8 cellular contexts compared by ENCODE assay signal in the genomic region with DNA sequence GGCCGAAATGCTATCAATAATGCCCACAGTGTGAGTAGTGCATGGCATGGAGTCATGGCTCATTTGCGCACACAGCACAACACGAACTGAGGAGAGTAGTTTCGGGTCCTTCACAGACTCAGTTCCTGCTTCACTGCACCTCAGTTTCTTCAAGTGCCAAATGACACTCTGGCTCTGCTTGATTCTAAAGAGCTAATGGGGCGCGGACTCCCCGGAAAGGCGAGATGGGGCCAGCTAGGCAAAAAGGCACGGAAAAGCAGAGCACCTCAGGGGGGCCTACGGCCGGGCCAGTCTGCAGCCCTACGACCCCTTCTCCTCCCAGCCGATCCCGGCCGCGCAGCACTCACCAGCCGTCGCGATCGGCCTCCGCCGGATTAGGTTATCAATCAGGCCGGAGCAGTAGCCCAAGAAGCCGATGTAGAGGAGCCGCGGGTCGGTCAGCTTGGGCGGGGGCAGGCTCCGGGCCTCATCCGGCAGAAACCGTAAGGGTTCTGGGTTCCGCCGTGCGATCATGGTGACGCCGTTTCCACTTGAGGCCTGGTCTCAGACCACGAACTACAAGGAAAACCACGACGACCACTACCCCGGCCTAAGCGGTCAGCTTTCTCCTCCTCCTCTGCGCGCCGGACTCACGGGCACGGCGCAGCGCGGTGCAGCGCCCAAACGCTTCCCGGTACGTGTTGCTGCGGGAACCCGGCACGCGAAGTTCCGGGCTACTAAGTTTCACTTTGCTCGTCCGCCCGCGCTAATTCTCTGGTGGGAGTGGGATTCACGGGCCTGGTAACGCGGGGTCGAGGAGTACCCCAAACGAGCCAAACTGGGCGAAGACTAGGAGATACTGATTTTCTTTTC. TPM values are rescaled to one million over a fixed set of nuclear protein-coding genes. Genes with fewer than 3 reads are reported as not detected.
A peak's percentile ranks its signal among the peaks of the same experiment; 100 is the strongest.
DNase-seq lines count a peak whose midpoint lies in the region; ATAC-seq, FAIRE-seq and TF ChIP-seq lines count a peak whose summit lies in the region.

Gene NDUFC2 (minus strand): TSS at position 631 of the 852 bp plus-strand sequence. CDS start 118 bp downstream, at position 513.

- H3K4me1 Mint-ChIP-seq in T-helper 2 cell treated with Interferon-gamma antibody and Interleukin-4, amounts not matched to agents 5 μg/mL and 100 μg/mL, for 36 hours (ENCODE audit: low read depth): peaks cover 40% of the 10 kb centered on the region
- peaks cover 19% of the 10 kb centered on the region for H3K4me1 Mint-ChIP-seq in astrocyte (ENCODE audit: low read depth, unreplicated experiment)

- peak within 1 kb of the TSS; percentile 89 for H3K4me3 ChIP-seq in astrocyte (ENCODE audit: insufficient read depth, low read depth, low read length)
- H3K4me3 ChIP-seq in rectal smooth muscle tissue (ENCODE audit: low read length): peak within 1 kb of the TSS; percentile 93
- peak within 1 kb of the TSS; percentile 91 to 92 for H3K4me3 ChIP-seq in uterus

- H3K79me2 ChIP-seq in astrocyte (ENCODE audit: insufficient read depth, low read length): peaks cover 56% of the 10 kb centered on the region

- peak; percentile 80 for ATAC-seq in HG02763 (IDR thresholded peaks at IDR 0.05; ENCODE audit: unreplicated experiment)

- peak within 1 kb of the TSS; percentile 88 for H3K27ac Mint-ChIP-seq in T-helper 2 cell treated with Interferon-gamma antibody and Interleukin-4, amounts not matched to agents 5 μg/mL and 100 μg/mL, for 36 hours
- H3K27ac Mint-ChIP-seq in astrocyte (ENCODE audit: unreplicated experiment): peak within 1 kb of the TSS; percentile 87

- intact Hi-C loops in uterus (cut with DNase I; ENCODE audit: low total_unique reads): no loop called here

- peak within 1 kb of the TSS; percentile 96 for H3K4me3 Mint-ChIP-seq in T-helper 2 cell treated with Interferon-gamma antibody and Interleukin-4, amounts not matched to agents 5 μg/mL and 100 μg/mL, for 36 hours
- H3K4me3 Mint-ChIP-seq in astrocyte (ENCODE audit: unreplicated experiment): peak within 1 kb of the TSS; percentile 95

- H3K9me3 Mint-ChIP-seq in T-helper 2 cell treated with Interferon-gamma antibody and Interleukin-4, amounts not matched to agents 5 μg/mL and 100 μg/mL, for 36 hours: no peaks in the 10 kb centered on the region
- H3K9me3 Mint-ChIP-seq in astrocyte (ENCODE audit: unreplicated experiment): no peaks in the 10 kb centered on the region

- H3K4me1 ChIP-seq in astrocyte (ENCODE audit: insufficient read depth, low read length) (peaks cover 31% of the 10 kb centered on the region), rectal smooth muscle tissue (ENCODE audit: control insufficient read depth, insufficient read depth, low read length) (peaks cover 8% of the 10 kb centered on the region), uterus (no peaks in the 10 kb centered on the region)

- H2AFZ ChIP-seq in astrocyte (ENCODE audit: low read depth, low read length): peak within 1 kb of the TSS; percentile 82

- H3K9ac ChIP-seq in astrocyte (ENCODE audit: low read length) (peak within 1 kb of the TSS; percentile 95), rectal smooth muscle tissue (ENCODE audit: low read length) (peak within 1 kb of the TSS; percentile 80)

- peak within 1 kb of the TSS; percentile 94 for H3K4me2 ChIP-seq in astrocyte (ENCODE audit: low read length)

- TF ChIP-seq POLR2A in uterus (IDR thresholded peaks at IDR 0.05): peak; percentile 12 to 55

- FAIRE-seq in astrocyte (lab: Jason Lieb, UNC): no peak

- peaks cover 15% of the 10 kb centered on the region for H3K36me3 Mint-ChIP-seq in T-helper 2 cell treated with Interferon-gamma antibody and Interleukin-4, amounts not matched to agents 5 μg/mL and 100 μg/mL, for 36 hours (ENCODE audit: low read depth)
- H3K36me3 Mint-ChIP-seq in astrocyte (ENCODE audit: low read depth, unreplicated experiment): no peaks in the 10 kb centered on the region

- H3K27ac ChIP-seq in astrocyte (ENCODE audit: low read depth, low read length) (peak within 1 kb of the TSS; percentile 92), rectal smooth muscle tissue (ENCODE audit: low read depth, low read length) (peak within 1 kb of the TSS; percentile 84), uterus (peak within 1 kb of the TSS; percentile 85 to 88)

- no peaks in the 10 kb centered on the region for H3K27me3 ChIP-seq in astrocyte (ENCODE audit: insufficient read depth, low read length)
- H3K27me3 ChIP-seq in rectal smooth muscle tissue (ENCODE audit: control insufficient read depth, insufficient read depth, low read length): no peaks in the 10 kb centered on the region
- H3K27me3 ChIP-seq in uterus: no peaks in the 10 kb centered on the region

- H3K36me3 ChIP-seq in astrocyte (ENCODE audit: insufficient read depth, low read length) (no peaks in the 10 kb centered on the region), rectal smooth muscle tissue (ENCODE audit: control insufficient read depth, insufficient read depth, low read length) (no peaks in the 10 kb centered on the region), uterus (no peaks in the 10 kb centered on the region)

- H3K27me3 Mint-ChIP-seq in T-helper 2 cell treated with Interferon-gamma antibody and Interleukin-4, amounts not matched to agents 5 μg/mL and 100 μg/mL, for 36 hours (ENCODE audit: low read depth): no peaks in the 10 kb centered on the region
- H3K27me3 Mint-ChIP-seq in astrocyte (ENCODE audit: low read depth, unreplicated experiment): no peaks in the 10 kb centered on the region

- H4K20me1 ChIP-seq in astrocyte (ENCODE audit: insufficient read depth, low read length): peaks cover 42% of the 10 kb centered on the region

- TF ChIP-seq CTCF in GM13976 (IDR thresholded peaks at IDR 0.05; ENCODE audit: borderline replicate concordance, control extremely low read depth, extremely low read depth, insufficient read depth, missing control alignments): no peak
- TF ChIP-seq CTCF in astrocyte (IDR thresholded peaks at IDR 0.05; ENCODE audit: insufficient read depth, low read depth, low read length): no peak
- peak in 3 of 4 experiments; percentile 10 to 22 (median 17) for TF ChIP-seq CTCF in uterus (IDR thresholded peaks at IDR 0.05)

- DNase-seq in GM13976 (ENCODE audit: low spot score) (peak; percentile 87), NCI-H1436 (lab: John Stamatoyannopoulos, UW) (peak; percentile 54), astrocyte (ENCODE audit: low read depth) (peak; percentile 75), hepatic stellate cell (ENCODE audit: low spot score) (peak; percentile 77), uterus (peak; percentile 74 to 81)
- peak; percentile 70 for DNase-seq in T-helper 2 cell treated with Interferon-gamma antibody and Interleukin-4, amounts not matched to agents 5 μg/mL and 100 μg/mL, for 36 hours (ENCODE audit: low spot score)

- no peaks in the 10 kb centered on the region for H3K9me3 ChIP-seq in astrocyte (ENCODE audit: insufficient read depth, low read depth, low read length)
- no peaks in the 10 kb centered on the region for H3K9me3 ChIP-seq in uterus

- in situ Hi-C loops in GM13976 (cut with MboI; ENCODE audit: low sequenced_read_pairs, unreplicated experiment): no loop called here

RNA-seq across cellular contexts. Expression of gene NDUFC2, which starts in this region (rescaled TPM):
- total RNA-seq in astrocyte (251 and 285 TPM in 2 replicates), uterus (100 to 1,000 TPM in 1 of 4 donors, 10 to 100 TPM in 3; 10.2 to 137 (median 66.7) TPM)

Comparison
In these comparisons a context has a peak if more than half of its experiments do, and no peak if none do; other contexts are left out.
1. Peak in every context shown above with its lines: DNase-seq, ATAC-seq, H3K4me3 ChIP-seq and H3K27ac ChIP-seq.
2. CTCF ChIP-seq: peak in uterus (3 of 4); none in GM13976 (single experiment) and astrocyte (single experiment).